Comparison of ENCODE assay signal across 12 cellular contexts in genomic region chr14:102200690-102201368, GRCh38.
DNase-seq lines count a peak whose midpoint lies in the region; ATAC-seq and TF ChIP-seq lines count a peak whose summit lies in the region.
"Had no signal": no experiment of that assay in that cellular context is flagged by ENCODE, and none has a peak within 500 bp of the region (broad histone marks: within the 10 kb centered on the region; RNA-seq: fewer than 3 reads in every experiment).

No MANE protein-coding gene starts in this region.

- no peak for ATAC-seq in GM19324 (IDR thresholded peaks at IDR 0.05; ENCODE audit: low FRiP score, unreplicated experiment)

- no peak overlapping the region for H3K4me3 ChIP-seq in A673 (ENCODE audit: low read depth, low read length, poor library complexity, severe bottlenecking)
- H3K4me3 ChIP-seq in CD8-positive, alpha-beta memory T cell (ENCODE audit: low read length): no peak overlapping the region
- H3K4me3 ChIP-seq: cardiac muscle cell, skin epidermis had no signal

- POLR2A ChIA-PET in A673 (lab: Charles Lee; ENCODE audit: low non-redundant PET): no interaction called here
- POLR2A ChIA-PET in CD8-positive, alpha-beta memory T cell (lab: Charles Lee): no interaction called here

- CTCF ChIA-PET in A673 (lab: Charles Lee): no interaction called here
- CTCF ChIA-PET in CD8-positive, alpha-beta memory T cell (lab: Charles Lee): no interaction called here

- peaks cover 0 to 82% (median 17%) of the 10 kb centered on the region in 3 donors for H3K36me3 Mint-ChIP-seq in CD8-positive, alpha-beta memory T cell
- peaks cover 39% of the 10 kb centered on the region for H3K36me3 Mint-ChIP-seq in T-helper 2 cell treated with Interferon-gamma antibody and Interleukin-4, amounts not matched to agents 5 μg/mL and 100 μg/mL, for 36 hours (ENCODE audit: low read depth)

- H3K4me1 Mint-ChIP-seq in CD8-positive, alpha-beta memory T cell: peaks cover 55 to 67% (median 61%) of the 10 kb centered on the region in 3 donors
- peaks cover 27% of the 10 kb centered on the region for H3K4me1 Mint-ChIP-seq in T-helper 2 cell treated with Interferon-gamma antibody and Interleukin-4, amounts not matched to agents 5 μg/mL and 100 μg/mL, for 36 hours (ENCODE audit: low read depth)

- H3K27me3 ChIP-seq in A673 (replicated peaks; ENCODE audit: insufficient read depth, low read depth, low read length, poor library complexity): no peaks in the 10 kb centered on the region
- H3K27me3 ChIP-seq in CD8-positive, alpha-beta memory T cell (ENCODE audit: insufficient read depth, low read length, poor library complexity, severe bottlenecking): no peaks in the 10 kb centered on the region
- H3K27me3 ChIP-seq: cardiac muscle cell had no signal

- no peak for TF ChIP-seq CTCF in A673 (conservative IDR thresholded peaks at IDR 0.05; ENCODE audit: low read depth, low read length)

- DNase-seq in A673 (ENCODE audit: low spot score) (peak; percentile 45), epidermal melanocyte (ENCODE audit: insufficient read length, low spot score) (peak; percentile 11), NCI-H526 treated with DMSO at 0.1 percent for 48 hours (lab: John Stamatoyannopoulos, UW) (no peak), DMS 273 treated with DMSO at 0.1 percent for 48 hours (lab: John Stamatoyannopoulos, UW) (no peak), amniotic stem cell (lab: John Stamatoyannopoulos, UW) (no peak)
- peak in 2 of 5 donors; percentile 15 to 30 for DNase-seq in CD8-positive, alpha-beta memory T cell
- DNase-seq in T-helper 2 cell treated with Interferon-gamma antibody and Interleukin-4, amounts not matched to agents 5 μg/mL and 100 μg/mL, for 36 hours (ENCODE audit: low spot score): no peak
- DNase-seq: NCI-H226, SK-N-SH had no signal

- BruUV-seq in A673 (replicated peaks; lab: Mats Ljungman, UMichigan): no TSS peak

- peaks cover 9% of the 10 kb centered on the region for H3K36me3 ChIP-seq in A673 (ENCODE audit: insufficient read depth, low read length, poor library complexity, severe bottlenecking)
- peaks cover 4% of the 10 kb centered on the region for H3K36me3 ChIP-seq in CD8-positive, alpha-beta memory T cell (ENCODE audit: insufficient read depth, low read length)
- H3K36me3 ChIP-seq: cardiac muscle cell had no signal

- intact Hi-C loops in A673 (cut with micrococcal nuclease; ENCODE audit: unreplicated experiment): no loop called here

- peak overlapping the region; percentile 70 for H3K27ac ChIP-seq in A673 (ENCODE audit: low read depth, low read length, poor library complexity, severe bottlenecking)
- H3K27ac ChIP-seq in CD8-positive, alpha-beta memory T cell (ENCODE audit: low read depth, low read length): no peak overlapping the region
- H3K27ac ChIP-seq: cardiac muscle cell had no signal

- H3K9me3 ChIP-seq in A673 (ENCODE audit: low read depth, low read length, poor library complexity, severe bottlenecking): no peaks in the 10 kb centered on the region
- H3K9me3 ChIP-seq in CD8-positive, alpha-beta memory T cell (ENCODE audit: low read length): no peaks in the 10 kb centered on the region
- H3K9me3 ChIP-seq: SK-N-SH had no signal

- peak overlapping the region in 6 of 7 donors; percentile 6 to 71 (median 51) for H3K4me3 Mint-ChIP-seq in CD8-positive, alpha-beta memory T cell
- H3K4me3 Mint-ChIP-seq in T-helper 2 cell treated with Interferon-gamma antibody and Interleukin-4, amounts not matched to agents 5 μg/mL and 100 μg/mL, for 36 hours: peak overlapping the region; percentile 25

- H3K9me3 Mint-ChIP-seq in CD8-positive, alpha-beta memory T cell: no peaks in the 10 kb centered on the region
- H3K9me3 Mint-ChIP-seq in T-helper 2 cell treated with Interferon-gamma antibody and Interleukin-4, amounts not matched to agents 5 μg/mL and 100 μg/mL, for 36 hours: no peaks in the 10 kb centered on the region

- H3K27me3 Mint-ChIP-seq in CD8-positive, alpha-beta memory T cell: peaks cover 0 to 2% of the 10 kb centered on the region in 2 donors
- H3K27me3 Mint-ChIP-seq in T-helper 2 cell treated with Interferon-gamma antibody and Interleukin-4, amounts not matched to agents 5 μg/mL and 100 μg/mL, for 36 hours (ENCODE audit: low read depth): no peaks in the 10 kb centered on the region

- peak overlapping the region; percentile 7 to 86 (median 48) for H3K27ac Mint-ChIP-seq in CD8-positive, alpha-beta memory T cell
- peak overlapping the region; percentile 84 for H3K27ac Mint-ChIP-seq in T-helper 2 cell treated with Interferon-gamma antibody and Interleukin-4, amounts not matched to agents 5 μg/mL and 100 μg/mL, for 36 hours

- H3K4me1 ChIP-seq in A673 (ENCODE audit: insufficient read depth, low read length, poor library complexity, severe bottlenecking): peaks cover 11% of the 10 kb centered on the region
- peaks cover 32% of the 10 kb centered on the region for H3K4me1 ChIP-seq in CD8-positive, alpha-beta memory T cell (ENCODE audit: insufficient read depth, low read length)

Comparison
In these comparisons a context has a peak if more than half of its experiments do, and no peak if none do; other contexts are left out.
1. DNase-seq: peak in A673 (single experiment) and epidermal melanocyte (single experiment); none in T-helper 2 cell treated with Interferon-gamma antibody and Interleukin-4, amounts not matched to agents 5 μg/mL and 100 μg/mL, for 36 hours (single experiment), NCI-H526 treated with DMSO at 0.1 percent for 48 hours (single experiment), DMS 273 treated with DMSO at 0.1 percent for 48 hours (single experiment) and amniotic stem cell (single experiment).